ENCODE assay signal across 8 cellular contexts in genomic region chr4:3291969-3292570, GRCh38. TPM values are rescaled to one million over a fixed set of nuclear protein-coding genes. Genes with fewer than 3 reads are reported as not detected.
A peak's percentile ranks its signal among the peaks of the same experiment; 100 is the strongest.
DNase-seq lines count a peak whose midpoint lies in the region; ATAC-seq and TF ChIP-seq lines count a peak whose summit lies in the region.

No MANE protein-coding gene starts in this region.

- peak overlapping the region; percentile 96 for H3K4me3 ChIP-seq in AG09309 (ENCODE audit: control insufficient read depth, low read depth, low read length)
- peak overlapping the region; percentile 82 for H3K4me3 ChIP-seq in SJCRH30

- H3K9me3 ChIP-seq in SJCRH30 (replicated peaks), result no peaks in the 10 kb centered on the region

- no peak for DNase-seq in AG09309 (ENCODE audit: low read depth)
- DNase-seq in SJCRH30, result peak; percentile 67 to 69
- DNase-seq in cerebellum (ENCODE audit: low spot score), result peak; percentile 58
- DNase-seq in stimulated activated effector memory CD8-positive, alpha-beta T cell treated with anti-CD3 and anti-CD28 coated beads, Interleukin-12 subunit alpha, Interleukin-12 subunit beta, amount 100 ng/mL, for 72 hours (ENCODE audit: low spot score in 2 of 2), result no peak
- DNase-seq in cortex of kidney (lab: John Stamatoyannopoulos, UW), result no peak

- H3K27me3 ChIP-seq in SJCRH30, result no peaks in the 10 kb centered on the region; the same call in 1 of the 2 replicates
- H3K27me3 ChIP-seq in layer of hippocampus (ENCODE audit: control insufficient read depth, insufficient read depth, low read length), result peaks cover 2% of the 10 kb centered on the region

- H3K27ac Mint-ChIP-seq in stimulated activated effector memory CD8-positive, alpha-beta T cell treated with anti-CD3 and anti-CD28 coated beads, Interleukin-12 subunit alpha, Interleukin-12 subunit beta, amount 100 ng/mL, for 72 hours, result peak overlapping the region; percentile 91

- H3K9me3 Mint-ChIP-seq in stimulated activated effector memory CD8-positive, alpha-beta T cell treated with anti-CD3 and anti-CD28 coated beads, Interleukin-12 subunit alpha, Interleukin-12 subunit beta, amount 100 ng/mL, for 72 hours, result no peaks in the 10 kb centered on the region

- H3K36me3 Mint-ChIP-seq in stimulated activated effector memory CD8-positive, alpha-beta T cell treated with anti-CD3 and anti-CD28 coated beads, Interleukin-12 subunit alpha, Interleukin-12 subunit beta, amount 100 ng/mL, for 72 hours, result no peaks in the 10 kb centered on the region

- peaks cover 25% of the 10 kb centered on the region for H3K4me1 Mint-ChIP-seq in stimulated activated effector memory CD8-positive, alpha-beta T cell treated with anti-CD3 and anti-CD28 coated beads, Interleukin-12 subunit alpha, Interleukin-12 subunit beta, amount 100 ng/mL, for 72 hours

- no peaks in the 10 kb centered on the region; the same call in 1 of the 2 replicates for H3K4me1 ChIP-seq in SJCRH30

- H3K36me3 ChIP-seq in SJCRH30, result no peaks in the 10 kb centered on the region

- no peak for TF ChIP-seq CTCF in AG09309 (IDR thresholded peaks at IDR 0.05; ENCODE audit: control insufficient read depth, insufficient read depth, low read depth, low read length, missing control alignments)

- H3K4me3 Mint-ChIP-seq in stimulated activated effector memory CD8-positive, alpha-beta T cell treated with anti-CD3 and anti-CD28 coated beads, Interleukin-12 subunit alpha, Interleukin-12 subunit beta, amount 100 ng/mL, for 72 hours, result peak overlapping the region; percentile 93

- ATAC-seq in GM18517 (IDR thresholded peaks at IDR 0.05; ENCODE audit: unreplicated experiment) (peak; percentile 36), HG03159 (IDR thresholded peaks at IDR 0.05; ENCODE audit: unreplicated experiment) (peak; percentile 34)
- ATAC-seq in stimulated activated effector memory CD8-positive, alpha-beta T cell treated with anti-CD3 and anti-CD28 coated beads, Interleukin-12 subunit alpha, Interleukin-12 subunit beta, amount 100 ng/mL, for 72 hours, result peak; percentile 40

- H3K27ac ChIP-seq in SJCRH30 (peak overlapping the region; percentile 40), layer of hippocampus (ENCODE audit: low read depth, low read length) (peak overlapping the region; percentile 91)

RNA-seq across cellular contexts. Expression of gene RGS12, which starts 0.8 kb away (rescaled TPM):
- 26.3 and 34.0 TPM in 2 replicates for total RNA-seq in SJCRH30 (2014; rRNA removed; shearing (Covaris generic))
- total RNA-seq in cerebellum, result 87.5 TPM

RNA-seq across cellular contexts. Expression of gene MSANTD1, which starts 43.1 kb away (rescaled TPM):
- total RNA-seq in SJCRH30 (2014; rRNA removed; shearing (Covaris generic)), result 0.04 and 0.08 TPM in 2 replicates
- total RNA-seq in cerebellum, result 3.8 TPM

Comparison
In these comparisons a context has a peak if more than half of its experiments do, and no peak if none do; other contexts are left out.
1. DNase-seq: peak in SJCRH30 (2 of 2) and cerebellum (single experiment); none in AG09309 (single experiment), stimulated activated effector memory CD8-positive, alpha-beta T cell treated with anti-CD3 and anti-CD28 coated beads, Interleukin-12 subunit alpha, Interleukin-12 subunit beta, amount 100 ng/mL, for 72 hours (0 of 2) and cortex of kidney (single experiment).
2. Peak in every context shown above with its lines, with median percentiles within 50 percentile points of each other: ATAC-seq.